8 cellular contexts compared by ENCODE assay signal in genomic region chr13:28533049-28533436, GRCh38. TPM values are rescaled to one million over a fixed set of nuclear protein-coding genes. Genes with fewer than 3 reads are reported as not detected.
DNase-seq lines count a peak whose midpoint lies in the region; ATAC-seq and TF ChIP-seq lines count a peak whose summit lies in the region.

No MANE protein-coding gene starts in this region.

- TF ChIP-seq POLR2A in uterus (IDR thresholded peaks at IDR 0.05) = no peak

- peaks cover 0 to 67% (median 20%) of the 10 kb centered on the region in 7 donors for H3K27me3 ChIP-seq in heart right ventricle
- H3K27me3 ChIP-seq in brain microvascular endothelial cell (replicated peaks) = no peaks in the 10 kb centered on the region
- peaks cover 18% of the 10 kb centered on the region for H3K27me3 ChIP-seq in muscle layer of duodenum (ENCODE audit: low read depth, low read length)
- peaks cover 0 to 29% of the 10 kb centered on the region in 2 donors for H3K27me3 ChIP-seq in uterus
- peaks cover 3% of the 10 kb centered on the region; the same call in 1 of the 2 replicates for H3K27me3 ChIP-seq in SJCRH30

- no peaks in the 10 kb centered on the region for H3K9me3 ChIP-seq in heart right ventricle
- no peaks in the 10 kb centered on the region for H3K9me3 ChIP-seq in muscle layer of duodenum (ENCODE audit: control insufficient read depth in 1 of 2, low read length in 2 of 2)
- no peaks in the 10 kb centered on the region for H3K9me3 ChIP-seq in uterus
- H3K9me3 ChIP-seq in SJCRH30 (replicated peaks) = no peaks in the 10 kb centered on the region

- peak in 2 of 8 donors; percentile 5 to 21 for ATAC-seq in heart right ventricle
- no peak for ATAC-seq in left ventricle myocardium superior

- DNase-seq in heart right ventricle (peak in 1 of 2 donors; percentile 23), left ventricle myocardium superior (no peak), brain microvascular endothelial cell (no peak), uterus (no peak), iPS-NIHi11 (ENCODE audit: low spot score) (no peak), SJCRH30 (no peak)
- no peak for DNase-seq in activated effector memory CD4-positive, alpha-beta T cell treated with Interleukin-2 at 50 U/mL for 16 hours

- in situ Hi-C loops in brain microvascular endothelial cell (cut with HindIII; ENCODE audit: low pct_ligation_motif_present, low sequenced_read_pairs) = no loop called here

- peaks cover 0 to 31% (median 15%) of the 10 kb centered on the region in 9 donors for H3K4me1 ChIP-seq in heart right ventricle
- peaks cover 9 to 23% of the 10 kb centered on the region in 2 donors for H3K4me1 ChIP-seq in muscle layer of duodenum (ENCODE audit: control insufficient read depth in 1 of 2, insufficient read depth in 2 of 2, low read length in 2 of 2)
- H3K4me1 ChIP-seq in uterus = peaks cover 0 to 9% of the 10 kb centered on the region in 2 donors
- no peaks in the 10 kb centered on the region for H3K4me1 ChIP-seq in SJCRH30

- 12% methylated on average over 17 of the region's 17 CpGs for WGBS in heart right ventricle, 2 donors

- intact Hi-C loops in heart right ventricle (cut with DNase I) = loop anchor here in 8 of 10 donors (2.0 to 10.0 kb wide), 8 partner anchors 36 to 211 kb away; partner anchors contain the start of gene FLT1 (in 4 of the 8)
- intact Hi-C loops in left ventricle myocardium superior (cut with micrococcal nuclease) = no loop called here
- intact Hi-C loops in uterus (cut with DNase I; ENCODE audit: low total_unique reads) = no loop called here

- peak overlapping the region; percentile 23 to 65 (median 51) for H3K4me3 ChIP-seq in heart right ventricle
- H3K4me3 ChIP-seq in brain microvascular endothelial cell (ENCODE audit: low read depth, low read length) = peak overlapping the region; percentile 51
- H3K4me3 ChIP-seq in muscle layer of duodenum (ENCODE audit: low read depth in 1 of 2, low read length in 2 of 2) = peak overlapping the region; percentile 23 to 64
- peak overlapping the region in 1 of 2 donors; percentile 32 for H3K4me3 ChIP-seq in uterus
- H3K4me3 ChIP-seq in SJCRH30 = no peak overlapping the region

- no peak for TF ChIP-seq CTCF in heart right ventricle (IDR thresholded peaks at IDR 0.05)
- TF ChIP-seq CTCF in brain microvascular endothelial cell (IDR thresholded peaks at IDR 0.05; ENCODE audit: low read depth, low read length, missing control alignments) = no peak
- no peak for TF ChIP-seq CTCF in uterus (IDR thresholded peaks at IDR 0.05)

- H3K36me3 ChIP-seq in heart right ventricle = no peaks in the 10 kb centered on the region
- H3K36me3 ChIP-seq in brain microvascular endothelial cell (replicated peaks) = no peaks in the 10 kb centered on the region
- no peaks in the 10 kb centered on the region for H3K36me3 ChIP-seq in muscle layer of duodenum (ENCODE audit: control insufficient read depth in 1 of 2, insufficient read depth in 2 of 2, low read length in 2 of 2)
- H3K36me3 ChIP-seq in uterus = no peaks in the 10 kb centered on the region
- no peaks in the 10 kb centered on the region for H3K36me3 ChIP-seq in SJCRH30

- H3K27ac ChIP-seq in heart right ventricle = peak overlapping the region; percentile 53 to 91 (median 86)
- H3K27ac ChIP-seq in brain microvascular endothelial cell = no peak overlapping the region
- no peak overlapping the region for H3K27ac ChIP-seq in muscle layer of duodenum (ENCODE audit: low read length)
- peak overlapping the region; percentile 62 to 65 for H3K27ac ChIP-seq in uterus
- no peak overlapping the region for H3K27ac ChIP-seq in SJCRH30

RNA-seq across cellular contexts. Expression of gene FLT1, which starts 38.1 kb away (rescaled TPM):
- total RNA-seq in heart right ventricle (10 to 100 TPM; 34.9 to 76.3 (median 47.2) TPM), left ventricle myocardium superior (46.1 TPM), uterus (10 to 100 TPM; 53.2 to 95.3 (median 62.0) TPM)
- polyA plus RNA-seq in heart right ventricle = 10 to 100 TPM; 15.2 to 22.9 TPM
- 0.25 and 0.36 TPM in 2 replicates for total RNA-seq in SJCRH30 (2014; rRNA removed; shearing (Covaris generic))

Comparison
In these comparisons a context has a peak if more than half of its experiments do, and no peak if none do; other contexts are left out.
1. intact Hi-C loops: an anchor here in heart right ventricle (2.0 to 10.0 kb wide); none called in left ventricle myocardium superior and uterus.
2. H3K27ac ChIP-seq: peak in heart right ventricle (10 of 10) and uterus (2 of 2); none in brain microvascular endothelial cell (single experiment), muscle layer of duodenum (single experiment) and SJCRH30 (single experiment).
3. RNA of gene FLT1, which starts 38.1 kb away (total RNA-seq): 53.2 to 95.3 TPM in uterus, 34.9 to 76.3 TPM in heart right ventricle and 46.1 TPM in left ventricle myocardium superior (single experiment); 0.25 to 0.36 TPM in SJCRH30; every median in the first group is over 10 times any median in the second.